27 cellular contexts compared by ENCODE assay signal in the genomic region with DNA sequence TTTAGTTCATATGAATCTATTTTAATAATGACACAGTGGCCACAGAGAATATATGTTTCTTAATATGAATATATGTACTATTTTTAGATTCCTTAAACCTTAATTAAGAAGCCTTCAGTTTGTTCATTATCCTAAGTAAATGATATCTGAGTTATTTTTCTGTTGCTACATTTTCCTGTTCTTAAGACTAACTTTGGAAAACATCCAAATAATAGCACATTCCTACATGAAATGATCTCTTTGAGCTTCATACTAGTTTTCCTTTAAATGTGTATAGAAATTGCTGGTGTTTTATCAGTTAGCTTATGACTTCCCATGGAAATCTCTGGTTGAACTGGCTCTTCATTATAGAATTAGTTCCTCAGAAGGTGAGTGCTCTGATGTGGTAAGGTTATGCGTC.
"Had no signal": no experiment of that assay in that cellular context is flagged by ENCODE, and none has a peak within 500 bp of the region (broad histone marks: within the 10 kb centered on the region; RNA-seq: fewer than 3 reads in every experiment).

No MANE protein-coding gene starts in this region.

- H3K9ac ChIP-seq: KMS-11 had no signal

- H3K27ac Mint-ChIP-seq: activated CD4-positive, alpha-beta T cell treated with anti-CD3 and anti-CD28 coated beads, Interleukin-2, amount 10 ng/mL, durations not matched to agents 24 days and 14 days; activated CD8-positive, alpha-beta T cell treated with anti-CD3 and anti-CD28 coated beads, Interleukin-2, amount 10 ng/mL, durations not matched to agents 7 days and 5 days; activated naive CD4-positive, alpha-beta T cell treated with anti-CD3 and anti-CD28 coated beads, Interleukin-2, amount 50 U/mL, for 24 hours; activated naive CD8-positive, alpha-beta T cell treated with anti-CD3 and anti-CD28 coated beads, Interleukin-2, amount 10 ng/mL, durations not matched to agents 7 days and 5 days; activated T-cell treated with anti-CD3 and anti-CD28 coated beads, Interleukin-2, amount 50 U/mL, for 24 hours; activated T-helper 2 cell treated with anti-CD3 and anti-CD28 coated beads, Interferon-gamma antibody, Interleukin-2, Interleukin-4, amounts not matched to agents 10 μg/mL and 5 μg/mL and 100 μg/mL, durations not matched to agents 14 hours and 24 hours and 36 hours; T-helper 1 cell treated with Interleukin-12 subunit alpha and Interleukin-12 subunit beta and Interleukin-4 antibody, amounts not matched to agents 30 μg/mL and 1 μg/mL, for 36 hours; T-helper 2 cell treated with Interferon-gamma antibody and Interleukin-4, amounts not matched to agents 5 μg/mL and 100 μg/mL, for 36 hours had no signal

- H3K27me3 ChIP-seq: adrenal gland, body of pancreas, breast epithelium had no signal

- H3K4me3 ChIP-seq: adrenal gland, body of pancreas, breast epithelium, PC-9 had no signal

- ATAC-seq: activated CD8-positive, alpha-beta T cell treated with anti-CD3 and anti-CD28 coated beads, Interleukin-2, amount 10 ng/mL, durations not matched to agents 7 days and 5 days; body of pancreas; Right ventricle myocardium inferior had no signal

- H3K36me3 ChIP-seq: adrenal gland, breast epithelium had no signal

- H3K27me3 Mint-ChIP-seq: activated CD4-positive, alpha-beta T cell treated with anti-CD3 and anti-CD28 coated beads, Interleukin-2, amount 10 ng/mL, durations not matched to agents 24 days and 14 days; activated naive CD4-positive, alpha-beta T cell treated with anti-CD3 and anti-CD28 coated beads, Interleukin-2, amount 50 U/mL, for 24 hours; activated naive CD8-positive, alpha-beta T cell treated with anti-CD3 and anti-CD28 coated beads, Interleukin-2, amount 10 ng/mL, durations not matched to agents 7 days and 5 days; activated T-cell treated with anti-CD3 and anti-CD28 coated beads, Interleukin-2, amount 50 U/mL, for 24 hours had no signal

- H3K9me3 Mint-ChIP-seq: activated CD4-positive, alpha-beta T cell treated with anti-CD3 and anti-CD28 coated beads, Interleukin-2, amount 10 ng/mL, durations not matched to agents 24 days and 14 days; activated naive CD4-positive, alpha-beta T cell treated with anti-CD3 and anti-CD28 coated beads, Interleukin-2, amount 50 U/mL, for 24 hours; activated naive CD8-positive, alpha-beta T cell treated with anti-CD3 and anti-CD28 coated beads, Interleukin-2, amount 10 ng/mL, durations not matched to agents 7 days and 5 days; activated T-cell treated with anti-CD3 and anti-CD28 coated beads, Interleukin-2, amount 50 U/mL, for 24 hours; activated T-helper 2 cell treated with anti-CD3 and anti-CD28 coated beads, Interferon-gamma antibody, Interleukin-2, Interleukin-4, amounts not matched to agents 10 μg/mL and 5 μg/mL and 100 μg/mL, durations not matched to agents 14 hours and 24 hours and 36 hours; T-helper 1 cell treated with Interleukin-12 subunit alpha and Interleukin-12 subunit beta and Interleukin-4 antibody, amounts not matched to agents 30 μg/mL and 1 μg/mL, for 36 hours; T-helper 2 cell treated with Interferon-gamma antibody and Interleukin-4, amounts not matched to agents 5 μg/mL and 100 μg/mL, for 36 hours had no signal

- H3K9me3 ChIP-seq: adrenal gland, body of pancreas, breast epithelium had no signal

- H3K27ac ChIP-seq: adrenal gland, body of pancreas, breast epithelium, KMS-11, PC-9, RWPE1 had no signal

- H3K4me1 ChIP-seq: breast epithelium had no signal

- H3K4me3 Mint-ChIP-seq: activated CD4-positive, alpha-beta T cell treated with anti-CD3 and anti-CD28 coated beads, Interleukin-2, amount 10 ng/mL, durations not matched to agents 24 days and 14 days; activated CD8-positive, alpha-beta T cell treated with anti-CD3 and anti-CD28 coated beads, Interleukin-2, amount 10 ng/mL, durations not matched to agents 7 days and 5 days; activated naive CD4-positive, alpha-beta T cell treated with anti-CD3 and anti-CD28 coated beads, Interleukin-2, amount 50 U/mL, for 24 hours; activated naive CD8-positive, alpha-beta T cell treated with anti-CD3 and anti-CD28 coated beads, Interleukin-2, amount 10 ng/mL, durations not matched to agents 7 days and 5 days; activated T-cell treated with anti-CD3 and anti-CD28 coated beads, Interleukin-2, amount 50 U/mL, for 24 hours; T-helper 1 cell treated with Interleukin-12 subunit alpha and Interleukin-12 subunit beta and Interleukin-4 antibody, amounts not matched to agents 30 μg/mL and 1 μg/mL, for 36 hours; T-helper 2 cell treated with Interferon-gamma antibody and Interleukin-4, amounts not matched to agents 5 μg/mL and 100 μg/mL, for 36 hours had no signal

- H3K4me1 Mint-ChIP-seq: activated CD4-positive, alpha-beta T cell treated with anti-CD3 and anti-CD28 coated beads, Interleukin-2, amount 10 ng/mL, durations not matched to agents 24 days and 14 days; activated naive CD4-positive, alpha-beta T cell treated with anti-CD3 and anti-CD28 coated beads, Interleukin-2, amount 50 U/mL, for 24 hours; activated naive CD8-positive, alpha-beta T cell treated with anti-CD3 and anti-CD28 coated beads, Interleukin-2, amount 10 ng/mL, durations not matched to agents 7 days and 5 days had no signal

- DNase-seq: activated CD4-positive, alpha-beta T cell treated with anti-CD3 and anti-CD28 coated beads, Interleukin-2, amount 10 ng/mL, durations not matched to agents 24 days and 14 days; activated CD4-positive, alpha-beta T cell treated with anti-CD3 and anti-CD28 coated beads, Interleukin-2, amount 50 U/mL, for 48 hours; activated CD8-positive, alpha-beta T cell treated with anti-CD3 and anti-CD28 coated beads, Interleukin-2, amount 10 ng/mL, durations not matched to agents 7 days and 5 days; activated gamma-delta T cell; activated naive CD4-positive, alpha-beta T cell treated with Interleukin-2 at 50 U/mL for 16 hours; activated naive CD8-positive, alpha-beta T cell treated with anti-CD3 and anti-CD28 coated beads, Interleukin-2, amount 10 ng/mL, durations not matched to agents 7 days and 5 days; activated T-cell treated with anti-CD3 and anti-CD28 coated beads, Interleukin-2, amount 50 U/mL, for 24 hours; adrenal gland; body of pancreas; MM.1S; MV-4-11; NCI-H1092; NCI-H1436 treated with DMSO at 0.1 percent for 48 hours; NCI-H1694 treated with DMSO at 0.1 percent for 48 hours; NCI-H2029; NCI-H510A; NCI-H526; NCI-H748 treated with DMSO at 0.1 percent for 48 hours; PC-9 had no signal
